In the genomic region with DNA sequence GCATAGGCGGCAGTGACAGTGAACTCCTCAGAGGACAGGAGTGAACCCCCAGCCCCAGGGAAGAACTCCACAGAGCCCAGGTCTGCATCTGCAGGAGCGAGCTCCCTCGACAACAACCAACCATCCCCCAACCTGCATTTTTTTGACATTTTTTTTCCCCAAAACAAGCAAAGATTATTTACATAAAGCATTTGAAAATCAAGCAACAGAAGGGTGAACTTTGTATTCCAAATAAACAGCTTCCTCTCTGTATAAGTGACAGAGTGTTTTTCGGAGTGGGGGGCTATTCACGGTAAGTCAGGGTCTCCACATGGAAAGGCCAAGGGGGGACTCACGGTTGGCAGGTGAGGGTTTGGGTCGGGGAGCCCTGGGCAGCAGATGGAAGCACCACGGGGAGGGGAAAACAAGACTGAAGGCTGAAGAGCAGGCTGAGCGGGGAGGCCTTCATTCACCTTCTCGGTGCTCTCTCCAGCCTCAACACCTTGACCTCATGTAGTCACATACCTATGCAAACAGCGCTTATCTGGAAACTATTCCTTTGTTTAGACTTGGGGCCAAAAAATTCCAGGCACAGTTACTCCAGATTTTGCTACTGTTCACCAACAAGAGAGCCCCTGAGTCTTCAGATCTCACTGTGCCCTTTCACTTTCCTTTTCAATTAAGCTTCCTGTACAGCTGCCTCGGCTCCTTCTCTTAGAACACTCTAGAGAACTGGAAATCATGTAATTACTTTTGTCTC, we compare ENCODE assay signal across 7 cellular contexts. TPM values are rescaled to one million over a fixed set of nuclear protein-coding genes. Genes with fewer than 3 reads are reported as not detected.
DNase-seq lines count a peak whose midpoint lies in the region; ATAC-seq, FAIRE-seq and TF ChIP-seq lines count a peak whose summit lies in the region.

No MANE protein-coding gene starts in this region.

- H3K9me3 ChIP-seq in body of pancreas = no peaks in the 10 kb centered on the region
- no peaks in the 10 kb centered on the region for H3K9me3 ChIP-seq in kidney (ENCODE audit: control insufficient read depth in 1 of 2, low read length in 2 of 2)

- TF ChIP-seq CTCF in body of pancreas (IDR thresholded peaks at IDR 0.05) (no peak), kidney (IDR thresholded peaks at IDR 0.05; ENCODE audit: borderline replicate concordance, extremely low read depth, insufficient read depth) (no peak)

- TF ChIP-seq POLR2A in GM18505 (IDR thresholded peaks at IDR 0.05; ENCODE audit: borderline replicate concordance, extremely low read depth, insufficient read depth, insufficient read length) (peak; percentile 32), Raji (IDR thresholded peaks at IDR 0.05; ENCODE audit: insufficient read depth, low read depth, low read length) (peak; percentile 28; the same call in 1 of the 2 replicates), body of pancreas (IDR thresholded peaks at IDR 0.05) (peak in 2 of 3 donors; percentile 29 to 39)

- H3K4me3 ChIP-seq in body of pancreas (no peak overlapping the region), kidney (ENCODE audit: low read length in 2 of 2) (peak overlapping the region; percentile 61 to 64)

- H3K9ac ChIP-seq in kidney (ENCODE audit: low read length in 2 of 2) = peak overlapping the region; percentile 68 to 71

- no peaks in the 10 kb centered on the region for H3K36me3 ChIP-seq in body of pancreas (replicated peaks in 1 of 2; ENCODE audit: insufficient read depth in 1 of 2, low read depth in 2 of 2)
- H3K36me3 ChIP-seq in kidney (ENCODE audit: control insufficient read depth in 1 of 2, insufficient read depth in 2 of 2, low read length in 2 of 2) = no peaks in the 10 kb centered on the region

- ATAC-seq in GM18505 (IDR thresholded peaks at IDR 0.05; ENCODE audit: unreplicated experiment) (peak; percentile 29), HG03039 (IDR thresholded peaks at IDR 0.05; ENCODE audit: unreplicated experiment) (peak; percentile 48), body of pancreas (peak; percentile 79)

- H3K27me3 ChIP-seq in body of pancreas = no peaks in the 10 kb centered on the region

- peaks cover 35% of the 10 kb centered on the region for H3K4me1 ChIP-seq in body of pancreas
- H3K4me1 ChIP-seq in kidney (ENCODE audit: control insufficient read depth in 1 of 2, insufficient read depth in 1 of 2, low read depth in 1 of 2, low read length in 2 of 2) = peaks cover 12 to 28% of the 10 kb centered on the region in 2 donors

- intact Hi-C loops in body of pancreas (cut with DNase I) (no loop called here), kidney (cut with DNase I) (no loop called here)

- peak; percentile 40 to 69 (median 47) for DNase-seq in body of pancreas
- DNase-seq in kidney = no peak
- peak in 2 of 3 experiments; percentile 5 to 17 for DNase-seq in stimulated activated CD4-positive, alpha-beta T cell treated with anti-CD3 and anti-CD28 coated beads, TNF-alpha, amount 100 ng/mL, for 4 hours (ENCODE audit: low read depth in 3 of 3)
- no peak for DNase-seq in HK-2 (ENCODE audit: unreplicated experiment)

- FAIRE-seq in kidney (lab: Jason Lieb, UNC) = no peak

- peak overlapping the region; percentile 66 to 89 (median 86) for H3K27ac ChIP-seq in body of pancreas
- H3K27ac ChIP-seq in kidney (ENCODE audit: low read depth in 2 of 2, low read length in 2 of 2) = peak overlapping the region; percentile 52 to 90

- WGBS in body of pancreas, 2 donors = 11 to 12% methylated on average over 12 of the region's 12 CpGs

RNA-seq across cellular contexts. Expression of a gene that starts 27.6 kb away (rescaled TPM):
- 10 to 100 TPM; 10.4 to 25.4 TPM for total RNA-seq in body of pancreas
- 25.6 TPM for total RNA-seq in kidney
- polyA plus RNA-seq in kidney (ENCODE audit: insufficient read depth, low read depth, low replicate concordance) = 7.6 TPM

RNA-seq across cellular contexts. Expression of a gene that starts 47.1 kb away (rescaled TPM):
- 1 to 10 TPM; 3.1 to 6.9 TPM for total RNA-seq in body of pancreas
- total RNA-seq in kidney = 8.4 TPM
- 1.3 TPM for polyA plus RNA-seq in kidney (ENCODE audit: insufficient read depth, low read depth, low replicate concordance)

Comparison
In these comparisons a context has a peak if more than half of its experiments do, and no peak if none do; other contexts are left out.
1. ATAC-seq: peak in every context shown above with its lines; median percentile 79 in body of pancreas; 48 in HG03039; 29 in GM18505.
2. DNase-seq: peak in body of pancreas (4 of 4) and stimulated activated CD4-positive, alpha-beta T cell treated with anti-CD3 and anti-CD28 coated beads, TNF-alpha, amount 100 ng/mL, for 4 hours (2 of 3); none in kidney (single experiment) and HK-2 (single experiment).
3. H3K4me3 ChIP-seq: peak in kidney (2 of 2); none in body of pancreas (0 of 2).
4. Peak in every context shown above with its lines, with median percentiles within 50 percentile points of each other: POLR2A ChIP-seq.